ENCODE assay signal across 14 cellular contexts in the genomic region with DNA sequence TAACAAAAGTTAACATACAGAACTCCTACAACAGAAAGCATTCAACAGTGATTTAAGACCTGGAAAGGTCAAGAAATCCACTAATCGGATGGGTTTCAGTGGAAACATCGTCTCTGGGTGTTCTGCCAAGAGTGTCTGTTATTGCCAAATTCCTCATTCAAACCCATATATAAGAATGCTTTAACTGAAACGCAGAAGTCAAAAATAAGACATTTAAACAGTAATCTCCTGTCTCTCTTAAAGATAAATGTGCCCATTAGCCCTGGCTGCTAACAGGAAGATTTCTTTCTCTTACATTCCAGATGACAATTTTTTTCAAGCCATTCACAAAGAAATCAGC.
"Had no signal": no experiment of that assay in that cellular context is flagged by ENCODE, and none has a peak within 500 bp of the region (broad histone marks: within the 10 kb centered on the region; RNA-seq: fewer than 3 reads in every experiment).

No MANE protein-coding gene starts in this region.

- H2AFZ ChIP-seq: hepatocyte, parathyroid adenoma had no signal

- ATAC-seq: activated T-helper 17 cell treated with anti-CD3 and anti-CD28 coated beads, Interleukin-2, amount 50 U/mL, for 72 hours; left lobe of liver; stimulated activated effector memory CD8-positive, alpha-beta T cell treated with anti-CD3 and anti-CD28 coated beads, Interleukin-12 subunit alpha, Interleukin-12 subunit beta, amount 100 ng/mL, for 72 hours had no signal

- H3K27me3 Mint-ChIP-seq: activated T-helper 17 cell treated with anti-CD3 and anti-CD28 coated beads, Interleukin-2, amount 50 U/mL, for 72 hours had no signal

- H3K9ac ChIP-seq: parathyroid adenoma had no signal

- H3K4me1 ChIP-seq: ascending aorta, colonic mucosa, parathyroid adenoma had no signal

- H3K4me3 ChIP-seq: ascending aorta, colonic mucosa, esophagus muscularis mucosa, hepatocyte, thoracic aorta had no signal

- H3K4me1 Mint-ChIP-seq: stimulated activated effector memory CD8-positive, alpha-beta T cell treated with anti-CD3 and anti-CD28 coated beads, Interleukin-12 subunit alpha, Interleukin-12 subunit beta, amount 100 ng/mL, for 72 hours had no signal

- H3K27ac Mint-ChIP-seq: activated T-helper 17 cell treated with anti-CD3 and anti-CD28 coated beads, Interleukin-2, amount 50 U/mL, for 72 hours; naive B cell; stimulated activated effector memory CD8-positive, alpha-beta T cell treated with anti-CD3 and anti-CD28 coated beads, Interleukin-12 subunit alpha, Interleukin-12 subunit beta, amount 100 ng/mL, for 72 hours had no signal

- H3K36me3 ChIP-seq: colonic mucosa had no signal

- H3K4me3 Mint-ChIP-seq: activated T-helper 17 cell treated with anti-CD3 and anti-CD28 coated beads, Interleukin-2, amount 50 U/mL, for 72 hours; naive B cell; stimulated activated effector memory CD8-positive, alpha-beta T cell treated with anti-CD3 and anti-CD28 coated beads, Interleukin-12 subunit alpha, Interleukin-12 subunit beta, amount 100 ng/mL, for 72 hours had no signal

- H3K9me3 ChIP-seq: colonic mucosa, thoracic aorta had no signal

- H3K4me2 ChIP-seq: hepatocyte had no signal

- H3K27ac ChIP-seq: ascending aorta, colonic mucosa, esophagus muscularis mucosa, hepatocyte, parathyroid adenoma, thoracic aorta, VCaP had no signal

- H3K27me3 ChIP-seq: ascending aorta, colonic mucosa, esophagus muscularis mucosa, hepatocyte had no signal

- DNase-seq: activated CD4-positive, alpha-beta T cell treated with anti-CD3 and anti-CD28 coated beads for 1 hour; activated CD4-positive, alpha-beta T cell treated with anti-CD3 and anti-CD28 coated beads, Interleukin-2, amount 50 U/mL, for 48 hours; activated naive CD4-positive, alpha-beta T cell treated with Interleukin-2 at 50 U/mL for 16 hours; colonic mucosa; naive B cell had no signal
